In genomic region chr9:89933578-89933977, GRCh38 we compare ENCODE assay signal across 25 cellular contexts.
"Had no signal": no experiment of that assay in that cellular context is flagged by ENCODE, and none has a peak within 500 bp of the region (broad histone marks: within the 10 kb centered on the region; RNA-seq: fewer than 3 reads in every experiment).

No MANE protein-coding gene starts in this region.

- H3K9me3 ChIP-seq: breast epithelium had no signal

- H3K4me3 Mint-ChIP-seq: activated B cell treated with CpG ODN at 0.5 μM for 24 hours; activated CD4-positive, alpha-beta T cell treated with anti-CD3 and anti-CD28 coated beads, Interleukin-2, amount 10 ng/mL, durations not matched to agents 24 days and 14 days; activated naive CD4-positive, alpha-beta T cell treated with anti-CD3 and anti-CD28 coated beads, Interleukin-2, amount 10 ng/mL, durations not matched to agents 7 days and 5 days; activated naive CD8-positive, alpha-beta T cell treated with anti-CD3 and anti-CD28 coated beads for 36 hours; T-helper 17 cell had no signal

- ATAC-seq: K562, PC-3, T-helper 17 cell had no signal

- FAIRE-seq: K562, RCC 7860 had no signal

- H3K9me3 Mint-ChIP-seq: activated B cell treated with CpG ODN at 0.5 μM for 24 hours; activated CD4-positive, alpha-beta T cell treated with anti-CD3 and anti-CD28 coated beads, Interleukin-2, amount 10 ng/mL, durations not matched to agents 24 days and 14 days; activated naive CD4-positive, alpha-beta T cell treated with anti-CD3 and anti-CD28 coated beads, Interleukin-2, amount 10 ng/mL, durations not matched to agents 7 days and 5 days; activated naive CD8-positive, alpha-beta T cell treated with anti-CD3 and anti-CD28 coated beads for 36 hours; activated T-helper 2 cell treated with anti-CD3 and anti-CD28 coated beads, Interferon-gamma antibody, Interleukin-2, Interleukin-4, amounts not matched to agents 10 μg/mL and 5 μg/mL and 100 μg/mL, durations not matched to agents 14 hours and 24 hours and 36 hours had no signal

- H3K4me1 ChIP-seq: breast epithelium had no signal

- H3K36me3 ChIP-seq: breast epithelium had no signal

- H3K27ac ChIP-seq: breast epithelium had no signal

- H3K27ac Mint-ChIP-seq: activated B cell treated with CpG ODN at 0.5 μM for 24 hours; activated CD4-positive, alpha-beta T cell treated with anti-CD3 and anti-CD28 coated beads, Interleukin-2, amount 10 ng/mL, durations not matched to agents 24 days and 14 days; activated naive CD4-positive, alpha-beta T cell treated with anti-CD3 and anti-CD28 coated beads, Interleukin-2, amount 10 ng/mL, durations not matched to agents 7 days and 5 days; activated naive CD8-positive, alpha-beta T cell treated with anti-CD3 and anti-CD28 coated beads for 36 hours; activated T-helper 2 cell treated with anti-CD3 and anti-CD28 coated beads, Interferon-gamma antibody, Interleukin-2, Interleukin-4, amounts not matched to agents 10 μg/mL and 5 μg/mL and 100 μg/mL, durations not matched to agents 14 hours and 24 hours and 36 hours; T-helper 17 cell had no signal

- DNase-seq: activated B cell treated with CpG ODN at 0.5 μM for 24 hours; activated CD4-positive, alpha-beta T cell treated with anti-CD3 and anti-CD28 coated beads for 1 hour; activated CD4-positive, alpha-beta T cell treated with anti-CD3 and anti-CD28 coated beads, Interleukin-2, amount 10 ng/mL, durations not matched to agents 24 days and 14 days; activated CD4-positive, alpha-beta T cell treated with anti-CD3 and anti-CD28 coated beads, Interleukin-2, amount 50 U/mL, for 48 hours; activated gamma-delta T cell treated with Interleukin-2 at 50 U/mL for 16 hours; activated naive CD4-positive, alpha-beta T cell treated with anti-CD3 and anti-CD28 coated beads, Interleukin-2, amount 10 ng/mL, durations not matched to agents 7 days and 5 days; activated naive CD8-positive, alpha-beta T cell treated with anti-CD3 and anti-CD28 coated beads for 36 hours; activated T-cell treated with anti-CD3 and anti-CD28 coated beads for 4 hours; activated T-cell treated with anti-CD3 and anti-CD28 coated beads, Interleukin-2, amount 50 U/mL, for 48 hours; Karpas-422; MM.1S; NCI-H1105; NCI-H1436; NCI-H1694 treated with DMSO at 0.1 percent for 48 hours; NCI-H2029 treated with DMSO at 0.1 percent for 48 hours; NCI-H345; NCI-H510A; PC-3; SHP77; T-helper 17 cell; T-helper 9 cell had no signal

- H3K27me3 Mint-ChIP-seq: activated B cell treated with CpG ODN at 0.5 μM for 24 hours had no signal

- H3K4me3 ChIP-seq: breast epithelium, K562 had no signal

- H3K36me3 Mint-ChIP-seq: activated naive CD4-positive, alpha-beta T cell treated with anti-CD3 and anti-CD28 coated beads, Interleukin-2, amount 10 ng/mL, durations not matched to agents 7 days and 5 days; activated naive CD8-positive, alpha-beta T cell treated with anti-CD3 and anti-CD28 coated beads for 36 hours had no signal
